Comparison of ENCODE assay signal across 13 cellular contexts in the genomic region with DNA sequence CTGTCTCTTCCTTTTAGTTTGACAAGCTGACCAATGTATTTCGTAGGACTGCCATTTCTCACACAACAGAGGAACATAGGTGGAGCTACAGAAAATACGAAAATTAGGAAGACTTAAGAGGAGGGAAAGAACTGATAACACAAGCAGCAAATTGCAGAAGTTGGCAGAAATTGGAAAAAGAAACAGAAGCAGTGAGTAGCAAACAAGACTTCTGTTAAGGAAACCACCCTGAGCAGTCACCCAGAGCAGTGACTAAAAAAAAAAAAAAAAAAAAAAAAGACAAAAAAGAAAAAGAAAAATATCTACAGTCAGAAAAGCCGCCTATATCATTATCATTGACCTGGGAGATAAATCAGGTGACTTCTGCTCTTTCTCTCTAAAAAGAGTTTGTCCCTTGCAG. TPM values are rescaled to one million over a fixed set of nuclear protein-coding genes. Genes with fewer than 3 reads are reported as not detected.
DNase-seq lines count a peak whose midpoint lies in the region; ATAC-seq and TF ChIP-seq lines count a peak whose summit lies in the region.
"Had no signal": no experiment of that assay in that cellular context is flagged by ENCODE, and none has a peak within 500 bp of the region (broad histone marks: within the 10 kb centered on the region; RNA-seq: fewer than 3 reads in every experiment).

No MANE protein-coding gene starts in this region.

- peaks cover 0 to 3% (median 0%) of the 10 kb centered on the region in 8 donors for H3K9me3 Mint-ChIP-seq in CD4-positive, alpha-beta memory T cell
- H3K9me3 Mint-ChIP-seq in activated T-helper 2 cell treated with anti-CD3 and anti-CD28 coated beads, Interferon-gamma antibody, Interleukin-2, Interleukin-4, amounts not matched to agents 10 μg/mL and 5 μg/mL and 100 μg/mL, durations not matched to agents 14 hours and 24 hours and 36 hours = no peaks in the 10 kb centered on the region
- H3K9me3 Mint-ChIP-seq: neural crest cell had no signal

- peaks cover 80 to 89% of the 10 kb centered on the region in 2 donors for H3K36me3 Mint-ChIP-seq in CD4-positive, alpha-beta memory T cell
- peaks cover 95% of the 10 kb centered on the region for H3K36me3 Mint-ChIP-seq in activated T-helper 2 cell treated with anti-CD3 and anti-CD28 coated beads, Interferon-gamma antibody, Interleukin-2, Interleukin-4, amounts not matched to agents 10 μg/mL and 5 μg/mL and 100 μg/mL, durations not matched to agents 14 hours and 24 hours and 36 hours (ENCODE audit: low read depth)

- H3K4me1 Mint-ChIP-seq in CD4-positive, alpha-beta memory T cell = peaks cover 59 to 99% (median 77%) of the 10 kb centered on the region in 4 donors
- H3K4me1 Mint-ChIP-seq in activated T-helper 2 cell treated with anti-CD3 and anti-CD28 coated beads, Interferon-gamma antibody, Interleukin-2, Interleukin-4, amounts not matched to agents 10 μg/mL and 5 μg/mL and 100 μg/mL, durations not matched to agents 14 hours and 24 hours and 36 hours (ENCODE audit: low read depth) = peaks cover 76% of the 10 kb centered on the region
- H3K4me1 Mint-ChIP-seq: neural crest cell had no signal

- no peak for TF ChIP-seq EP300 in tibial nerve (IDR thresholded peaks at IDR 0.05)

- H3K27ac Mint-ChIP-seq in CD4-positive, alpha-beta memory T cell = peak overlapping the region; percentile 42 to 92 (median 85)
- peak overlapping the region; percentile 70 for H3K27ac Mint-ChIP-seq in activated T-helper 2 cell treated with anti-CD3 and anti-CD28 coated beads, Interferon-gamma antibody, Interleukin-2, Interleukin-4, amounts not matched to agents 10 μg/mL and 5 μg/mL and 100 μg/mL, durations not matched to agents 14 hours and 24 hours and 36 hours

- no peak for TF ChIP-seq POLR2A in tibial nerve (IDR thresholded peaks at IDR 0.05)

- POLR2A ChIA-PET in CD4-positive, alpha-beta memory T cell (lab: Charles Lee; ENCODE audit: partially characterized antibody) = interaction anchor here (0.9 to 7.7 kb wide), 7 partner anchors 10 to 90 kb away, joined by 3 to 74 read pairs (median 3); a partner anchor contains a TSS

- no peaks in the 10 kb centered on the region for H3K27me3 ChIP-seq in CD4-positive, alpha-beta memory T cell (ENCODE audit: insufficient read depth, low read length)
- no peaks in the 10 kb centered on the region for H3K27me3 ChIP-seq in tibial nerve
- H3K27me3 ChIP-seq: colonic mucosa had no signal

- peaks cover 49% of the 10 kb centered on the region for H3K36me3 ChIP-seq in CD4-positive, alpha-beta memory T cell (ENCODE audit: insufficient read depth, low read length)
- H3K36me3 ChIP-seq in tibial nerve = peaks cover 0 to 22% (median under 1%) of the 10 kb centered on the region in 3 donors

- peak overlapping the region in 7 of 8 donors; percentile 13 to 75 (median 38) for H3K4me3 Mint-ChIP-seq in CD4-positive, alpha-beta memory T cell
- H3K4me3 Mint-ChIP-seq in activated T-helper 2 cell treated with anti-CD3 and anti-CD28 coated beads, Interferon-gamma antibody, Interleukin-2, Interleukin-4, amounts not matched to agents 10 μg/mL and 5 μg/mL and 100 μg/mL, durations not matched to agents 14 hours and 24 hours and 36 hours (ENCODE audit: low read depth) = peak overlapping the region; percentile 24
- H3K4me3 Mint-ChIP-seq: neural crest cell had no signal

- no peak for TF ChIP-seq CTCF in tibial nerve (IDR thresholded peaks at IDR 0.05)

- no peak overlapping the region for H3K4me3 ChIP-seq in CD4-positive, alpha-beta memory T cell (ENCODE audit: low read length in 2 of 2)
- H3K4me3 ChIP-seq in tibial nerve = no peak overlapping the region
- H3K4me3 ChIP-seq: colonic mucosa had no signal

- H3K9me3 ChIP-seq in CD4-positive, alpha-beta memory T cell (ENCODE audit: control insufficient read depth in 1 of 2, low read length in 2 of 2) = no peaks in the 10 kb centered on the region
- H3K9me3 ChIP-seq in tibial nerve = no peaks in the 10 kb centered on the region
- H3K9me3 ChIP-seq: colonic mucosa had no signal

- peak overlapping the region; percentile 43 for H3K27ac ChIP-seq in CD4-positive, alpha-beta memory T cell (ENCODE audit: low read depth, low read length)
- no peak overlapping the region for H3K27ac ChIP-seq in tibial nerve
- H3K27ac ChIP-seq: colonic mucosa had no signal

- CTCF ChIA-PET in CD4-positive, alpha-beta memory T cell (lab: Charles Lee; ENCODE audit: partially characterized antibody) = interaction anchor here (0.9 to 2.0 kb wide), 4 partner anchors 18 to 126 kb away, joined by 3 to 6 read pairs (median 4); a partner anchor contains a TSS

- WGBS in tibial nerve, 2 donors = 66 to 67% methylated on average over 3 of the region's 3 CpGs

- no peak for DNase-seq in CD4-positive, alpha-beta memory T cell
- DNase-seq in activated T-helper 2 cell treated with anti-CD3 and anti-CD28 coated beads, Interferon-gamma antibody, Interleukin-2, Interleukin-4, amounts not matched to agents 10 μg/mL and 5 μg/mL and 100 μg/mL, durations not matched to agents 14 hours and 24 hours and 36 hours (ENCODE audit: low spot score) = no peak
- DNase-seq in medulla oblongata (ENCODE audit: extremely low spot score) (no peak), tibial nerve (ENCODE audit: low spot score in 2 of 2) (no peak), HuH-7.5 (ENCODE audit: low spot score) (no peak)
- DNase-seq: colonic mucosa; DMS79; hippocampal formation; stimulated activated CD4-positive, alpha-beta T cell treated with anti-CD3 and anti-CD28 coated beads, Interleukin-2, amount 100 ng/mL, for 48 hours had no signal

- H3K27me3 Mint-ChIP-seq in CD4-positive, alpha-beta memory T cell = no peaks in the 10 kb centered on the region
- H3K27me3 Mint-ChIP-seq in activated T-helper 2 cell treated with anti-CD3 and anti-CD28 coated beads, Interferon-gamma antibody, Interleukin-2, Interleukin-4, amounts not matched to agents 10 μg/mL and 5 μg/mL and 100 μg/mL, durations not matched to agents 14 hours and 24 hours and 36 hours (ENCODE audit: low read depth) = no peaks in the 10 kb centered on the region

- intact Hi-C loops in CD4-positive, alpha-beta memory T cell (cut with micrococcal nuclease) = loop anchor here (2.0 kb wide), 2 partner anchors 17 kb away; no protein-coding TSS in a partner anchor
- intact Hi-C loops in activated T-helper 2 cell treated with anti-CD3 and anti-CD28 coated beads, Interferon-gamma antibody, Interleukin-2, Interleukin-4, amounts not matched to agents 10 μg/mL and 5 μg/mL and 100 μg/mL, durations not matched to agents 14 hours and 24 hours and 36 hours (cut with micrococcal nuclease) = loop anchor here (1.0 to 2.0 kb wide), 2 partner anchors 8 to 13 kb away; no protein-coding TSS in a partner anchor

- ATAC-seq in GM18909 (IDR thresholded peaks at IDR 0.05; ENCODE audit: poor library complexity, unreplicated experiment) = peak; percentile 59
- peak; percentile 50 for ATAC-seq in HG03159 (IDR thresholded peaks at IDR 0.05; ENCODE audit: unreplicated experiment)
- no peak for ATAC-seq in HG02623 (IDR thresholded peaks at IDR 0.05; ENCODE audit: unreplicated experiment)

- H3K4me1 ChIP-seq in CD4-positive, alpha-beta memory T cell (ENCODE audit: insufficient read depth, low read length) = peaks cover 94% of the 10 kb centered on the region
- peaks cover 0 to 8% (median 1%) of the 10 kb centered on the region in 4 donors for H3K4me1 ChIP-seq in tibial nerve
- H3K4me1 ChIP-seq: colonic mucosa had no signal

RNA-seq across cellular contexts. Expression of a gene that starts 21.5 kb away (rescaled TPM):
- 100 to 1,000 TPM; 234 to 243 TPM for total RNA-seq in CD4-positive, alpha-beta memory T cell
- 10 to 100 TPM; 79.7 to 93.1 TPM for polyA plus RNA-seq in CD4-positive, alpha-beta memory T cell
- total RNA-seq in activated T-helper 2 cell treated with anti-CD3 and anti-CD28 coated beads, Interferon-gamma antibody, Interleukin-2, Interleukin-4, amounts not matched to agents 10 μg/mL and 5 μg/mL and 100 μg/mL, durations not matched to agents 14 hours and 24 hours and 36 hours = 176 and 178 TPM in 2 replicates
- 10 to 100 TPM; 35.1 to 73.9 (median 45.4) TPM for total RNA-seq in tibial nerve
